ENCODE assay signal across 11 cellular contexts in the genomic region with DNA sequence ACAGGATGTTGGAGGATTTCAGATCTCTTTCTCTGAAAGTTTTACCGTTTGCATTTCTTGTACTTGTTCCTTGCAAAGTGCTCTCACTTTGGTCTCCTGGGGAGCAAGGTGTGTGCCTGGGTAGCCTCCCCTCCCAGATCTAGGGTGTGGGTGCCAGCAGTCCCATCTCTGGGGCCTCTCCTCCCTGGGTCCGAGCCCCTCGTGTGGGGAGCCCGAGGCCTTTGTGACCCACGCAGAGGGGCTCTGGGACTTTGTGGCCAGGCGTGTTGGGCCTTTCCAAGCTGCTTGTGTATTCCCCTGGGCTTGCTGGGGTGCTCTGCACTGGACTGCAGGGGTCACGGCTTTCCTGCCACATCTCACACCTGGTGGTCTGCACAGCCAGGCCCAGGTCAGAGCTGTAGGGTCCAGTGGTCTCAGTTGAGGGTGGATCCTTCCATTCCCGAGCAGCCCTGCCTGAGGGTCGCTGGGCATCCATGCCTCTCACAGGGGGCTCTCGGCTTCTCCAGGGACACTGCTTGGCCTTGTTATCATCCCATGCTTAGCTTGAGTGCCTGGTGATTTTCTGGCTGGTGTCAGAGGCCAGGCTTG.
"Had no signal": no experiment of that assay in that cellular context is flagged by ENCODE, and none has a peak within 500 bp of the region (broad histone marks: within the 10 kb centered on the region; RNA-seq: fewer than 3 reads in every experiment).

No MANE protein-coding gene starts in this region.

- H3K36me3 Mint-ChIP-seq: natural killer cell; stimulated activated effector memory CD8-positive, alpha-beta T cell treated with anti-CD3 and anti-CD28 coated beads, Interleukin-12 subunit alpha, Interleukin-12 subunit beta, amount 100 ng/mL, for 72 hours had no signal

- FAIRE-seq: small intestine had no signal

- H3K4me1 Mint-ChIP-seq: stimulated activated effector memory CD8-positive, alpha-beta T cell treated with anti-CD3 and anti-CD28 coated beads, Interleukin-12 subunit alpha, Interleukin-12 subunit beta, amount 100 ng/mL, for 72 hours had no signal

- H3K36me3 ChIP-seq: cardiac muscle cell had no signal

- H3K9me3 Mint-ChIP-seq: activated T-cell treated with anti-CD3 and anti-CD28 coated beads, Interleukin-2, amount 50 U/mL, for 4 hours; natural killer cell; stimulated activated effector memory CD8-positive, alpha-beta T cell treated with anti-CD3 and anti-CD28 coated beads, Interleukin-12 subunit alpha, Interleukin-12 subunit beta, amount 100 ng/mL, for 72 hours had no signal

- ATAC-seq: activated T-cell treated with anti-CD3 and anti-CD28 coated beads, Interleukin-2, amount 50 U/mL, for 4 hours; natural killer cell; SK-N-SH treated with all-trans-retinoic acid at 6 μM for 48 hours; stimulated activated effector memory CD8-positive, alpha-beta T cell treated with anti-CD3 and anti-CD28 coated beads, Interleukin-12 subunit alpha, Interleukin-12 subunit beta, amount 100 ng/mL, for 72 hours had no signal

- H3K4me3 Mint-ChIP-seq: activated T-cell treated with anti-CD3 and anti-CD28 coated beads, Interleukin-2, amount 50 U/mL, for 4 hours; natural killer cell; stimulated activated effector memory CD8-positive, alpha-beta T cell treated with anti-CD3 and anti-CD28 coated beads, Interleukin-12 subunit alpha, Interleukin-12 subunit beta, amount 100 ng/mL, for 72 hours had no signal

- H3K27me3 ChIP-seq: cardiac muscle cell had no signal

- H3K4me3 ChIP-seq: cardiac muscle cell had no signal

- DNase-seq: activated CD4-positive, alpha-beta T cell treated with anti-CD3 and anti-CD28 coated beads for 48 hours; activated T-cell treated with anti-CD3 and anti-CD28 coated beads, Interleukin-2, amount 50 U/mL, for 4 hours; cortex of kidney; erythroblast; hippocampal formation; small intestine; trophoblast cell had no signal

- H3K27ac ChIP-seq: cardiac muscle cell had no signal

- H3K27ac Mint-ChIP-seq: natural killer cell; stimulated activated effector memory CD8-positive, alpha-beta T cell treated with anti-CD3 and anti-CD28 coated beads, Interleukin-12 subunit alpha, Interleukin-12 subunit beta, amount 100 ng/mL, for 72 hours had no signal
